ENCODE assay signal across 15 cellular contexts in the genomic region with DNA sequence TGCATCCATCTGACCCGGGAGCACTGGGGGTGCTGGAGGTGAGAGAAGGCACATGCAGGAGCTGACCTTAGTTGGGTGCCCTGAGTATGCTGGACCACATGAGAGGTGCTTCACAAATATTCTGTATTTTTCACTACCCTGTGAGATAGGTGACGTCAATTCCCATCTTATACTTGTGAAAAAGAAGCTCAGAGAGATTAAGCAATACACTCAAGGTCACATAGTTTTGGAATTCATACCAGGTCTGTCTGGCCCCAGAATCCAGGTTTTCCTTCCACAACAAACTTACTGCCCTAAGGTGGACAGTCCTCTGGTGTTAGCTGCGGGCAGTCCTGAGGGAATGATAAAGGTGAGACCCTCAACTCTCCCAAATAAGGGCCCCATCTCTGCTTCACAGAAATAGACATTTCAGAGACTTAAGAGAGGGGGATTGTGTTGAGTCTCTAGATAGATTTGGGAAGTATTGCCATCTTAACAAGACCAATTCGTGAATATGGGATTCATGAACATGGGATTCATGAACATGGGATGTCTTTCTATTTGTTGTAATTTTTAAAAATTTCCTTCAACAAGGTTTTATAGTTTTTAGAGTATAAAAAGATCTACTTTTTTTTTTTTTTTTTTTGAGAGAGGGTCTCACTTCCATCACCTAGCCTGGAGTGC.
DNase-seq lines count a peak whose midpoint lies in the region; ATAC-seq and TF ChIP-seq lines count a peak whose summit lies in the region.
"Had no signal": no experiment of that assay in that cellular context is flagged by ENCODE, and none has a peak within 500 bp of the region (broad histone marks: within the 10 kb centered on the region; RNA-seq: fewer than 3 reads in every experiment).

No MANE protein-coding gene starts in this region.

- no peaks in the 10 kb centered on the region for H3K27me3 ChIP-seq in WERI-Rb-1 (ENCODE audit: insufficient read depth, low read depth, severe bottlenecking)
- H3K27me3 ChIP-seq: BLaER1 had no signal

- H3K36me3 ChIP-seq in WERI-Rb-1: no peaks in the 10 kb centered on the region

- H3K36me3 Mint-ChIP-seq in activated CD8-positive, alpha-beta memory T cell treated with anti-CD3 and anti-CD28 coated beads, Interleukin-2, amount 10 ng/mL, durations not matched to agents 7 days and 5 days: no peaks in the 10 kb centered on the region
- H3K36me3 Mint-ChIP-seq: CD4-positive, CD25-positive, alpha-beta regulatory T cell; IgD-negative memory B cell had no signal

- no peak overlapping the region for H3K27ac ChIP-seq in WERI-Rb-1
- H3K27ac ChIP-seq: 22Rv1, BLaER1 had no signal

- peak; percentile 9 for DNase-seq in activated CD8-positive, alpha-beta memory T cell treated with anti-CD3 and anti-CD28 coated beads for 24 hours
- no peak for DNase-seq in activated CD8-positive, alpha-beta memory T cell treated with anti-CD3 and anti-CD28 coated beads, Interleukin-2, amount 10 ng/mL, durations not matched to agents 7 days and 5 days
- DNase-seq in WERI-Rb-1: peak; percentile 1
- peak; percentile 43 for DNase-seq in iris pigment epithelial cell (ENCODE audit: low read depth)
- peak; percentile 8 for DNase-seq in stimulated activated CD8-positive, alpha-beta memory T cell treated with anti-CD3 and anti-CD28 coated beads, Interleukin-4, amount 100 ng/mL, for 48 hours
- DNase-seq in 8988T: no peak
- no peak for DNase-seq in NCI-H510A (lab: John Stamatoyannopoulos, UW)
- DNase-seq in cortex of kidney (lab: John Stamatoyannopoulos, UW): no peak
- DNase-seq: AML-193; CD4-positive, CD25-positive, alpha-beta regulatory T cell; DMS53; GF-D8 had no signal

- peaks cover 3% of the 10 kb centered on the region for H3K9me3 ChIP-seq in WERI-Rb-1 (ENCODE audit: severe bottlenecking)
- H3K9me3 ChIP-seq: BLaER1 had no signal

- no peak for ATAC-seq in activated CD8-positive, alpha-beta memory T cell treated with anti-CD3 and anti-CD28 coated beads, Interleukin-2, amount 10 ng/mL, durations not matched to agents 7 days and 5 days

- TF ChIP-seq CTCF in WERI-Rb-1 (IDR thresholded peaks at IDR 0.05; ENCODE audit: low read depth, low read length): no peak

- no peak overlapping the region for H3K4me3 ChIP-seq in WERI-Rb-1 (ENCODE audit: low read depth, low read length)
- H3K4me3 ChIP-seq: BLaER1 had no signal

- no peak overlapping the region for H3K27ac Mint-ChIP-seq in activated CD8-positive, alpha-beta memory T cell treated with anti-CD3 and anti-CD28 coated beads, Interleukin-2, amount 10 ng/mL, durations not matched to agents 7 days and 5 days
- H3K27ac Mint-ChIP-seq: CD4-positive, CD25-positive, alpha-beta regulatory T cell; IgD-negative memory B cell had no signal

- H3K4me3 Mint-ChIP-seq in activated CD8-positive, alpha-beta memory T cell treated with anti-CD3 and anti-CD28 coated beads, Interleukin-2, amount 10 ng/mL, durations not matched to agents 7 days and 5 days: no peak overlapping the region
- H3K4me3 Mint-ChIP-seq: IgD-negative memory B cell had no signal

- H3K27me3 Mint-ChIP-seq in activated CD8-positive, alpha-beta memory T cell treated with anti-CD3 and anti-CD28 coated beads, Interleukin-2, amount 10 ng/mL, durations not matched to agents 7 days and 5 days: no peaks in the 10 kb centered on the region
- H3K27me3 Mint-ChIP-seq: CD4-positive, CD25-positive, alpha-beta regulatory T cell; IgD-negative memory B cell had no signal

- CTCF ChIA-PET in activated CD8-positive, alpha-beta memory T cell treated with anti-CD3 and anti-CD28 coated beads, Interleukin-2, amount 10 ng/mL, durations not matched to agents 7 days and 5 days (lab: Charles Lee): interaction anchor here (1.3 kb wide), 1 partner anchor 8 kb away, joined by 3 read pairs; no protein-coding TSS in a partner anchor

- no peaks in the 10 kb centered on the region for H3K4me1 Mint-ChIP-seq in activated CD8-positive, alpha-beta memory T cell treated with anti-CD3 and anti-CD28 coated beads, Interleukin-2, amount 10 ng/mL, durations not matched to agents 7 days and 5 days
- H3K4me1 Mint-ChIP-seq: CD4-positive, CD25-positive, alpha-beta regulatory T cell; IgD-negative memory B cell had no signal

- no peaks in the 10 kb centered on the region for H3K9me3 Mint-ChIP-seq in activated CD8-positive, alpha-beta memory T cell treated with anti-CD3 and anti-CD28 coated beads, Interleukin-2, amount 10 ng/mL, durations not matched to agents 7 days and 5 days (ENCODE audit: low read depth)
- H3K9me3 Mint-ChIP-seq: CD4-positive, CD25-positive, alpha-beta regulatory T cell; IgD-negative memory B cell had no signal

Comparison
In these comparisons a context has a peak if more than half of its experiments do, and no peak if none do; other contexts are left out.
1. DNase-seq: peak in activated CD8-positive, alpha-beta memory T cell treated with anti-CD3 and anti-CD28 coated beads for 24 hours (single experiment), WERI-Rb-1 (single experiment), iris pigment epithelial cell (single experiment) and stimulated activated CD8-positive, alpha-beta memory T cell treated with anti-CD3 and anti-CD28 coated beads, Interleukin-4, amount 100 ng/mL, for 48 hours (single experiment); none in activated CD8-positive, alpha-beta memory T cell treated with anti-CD3 and anti-CD28 coated beads, Interleukin-2, amount 10 ng/mL, durations not matched to agents 7 days and 5 days (single experiment), 8988T (single experiment), NCI-H510A (single experiment) and cortex of kidney (single experiment).